11 cellular contexts compared by ENCODE assay signal in the genomic region with DNA sequence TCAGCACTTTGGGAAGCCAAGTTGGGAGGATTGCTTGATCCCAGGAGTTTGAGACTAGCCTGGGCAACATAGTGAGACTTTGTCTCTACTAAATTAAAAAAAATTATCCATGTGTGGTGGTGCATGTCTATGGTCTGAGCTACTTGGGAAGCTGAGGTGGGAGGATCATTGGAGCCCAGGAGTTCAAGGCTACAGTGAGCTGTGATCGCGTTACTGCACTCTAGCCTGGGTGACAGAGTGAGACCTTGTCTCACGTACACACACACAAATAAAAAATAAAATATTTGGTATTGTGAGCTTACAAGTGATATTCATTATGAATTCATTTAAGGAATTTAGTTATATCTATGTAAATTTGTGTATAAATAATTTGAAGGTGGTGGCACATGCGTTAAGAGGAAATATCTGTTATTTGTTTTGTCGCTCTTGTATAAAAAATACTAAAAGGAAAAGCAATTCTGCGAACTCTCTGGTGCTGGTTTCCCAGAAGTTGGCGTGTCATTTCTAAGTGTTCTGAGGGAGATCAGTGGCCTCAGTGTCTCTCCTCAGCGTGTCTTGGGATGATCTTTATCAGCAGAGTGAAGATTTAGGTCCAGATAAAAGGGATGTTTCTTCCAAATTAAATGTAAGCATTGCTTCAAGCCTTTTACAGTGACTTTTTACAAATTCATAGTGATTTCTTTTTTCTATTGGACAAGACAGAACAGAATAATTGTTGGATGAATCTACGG.
"Had no signal": no experiment of that assay in that cellular context is flagged by ENCODE, and none has a peak within 500 bp of the region (broad histone marks: within the 10 kb centered on the region; RNA-seq: fewer than 3 reads in every experiment).

No MANE protein-coding gene starts in this region.

- H3K27ac ChIP-seq: cardiac muscle cell, esophagus squamous epithelium, lower lobe of right lung, neutrophil, right atrium auricular region, tibial nerve had no signal

- H3K4me1 Mint-ChIP-seq: activated B cell treated with CpG ODN at 0.5 μM for 24 hours; stimulated activated effector memory CD8-positive, alpha-beta T cell treated with anti-CD3 and anti-CD28 coated beads, Interleukin-12 subunit alpha, Interleukin-12 subunit beta, amount 100 ng/mL, for 72 hours had no signal

- H3K36me3 ChIP-seq: cardiac muscle cell had no signal

- H3K4me3 ChIP-seq: ascending aorta, cardiac muscle cell, esophagus squamous epithelium, lower lobe of right lung, right atrium auricular region, tibial nerve had no signal

- H3K9me3 ChIP-seq: ascending aorta, esophagus squamous epithelium, lower lobe of right lung, neutrophil, right atrium auricular region, tibial nerve had no signal

- DNase-seq: activated B cell treated with CpG ODN at 0.5 μM for 24 hours, esophagus squamous epithelium, lower lobe of right lung had no signal

- H3K27me3 ChIP-seq: ascending aorta, cardiac muscle cell, esophagus squamous epithelium, neutrophil, right atrium auricular region, tibial nerve had no signal

- H3K9me3 Mint-ChIP-seq: activated B cell treated with CpG ODN at 0.5 μM for 24 hours; stimulated activated effector memory CD8-positive, alpha-beta T cell treated with anti-CD3 and anti-CD28 coated beads, Interleukin-12 subunit alpha, Interleukin-12 subunit beta, amount 100 ng/mL, for 72 hours had no signal

- H3K27ac Mint-ChIP-seq: activated B cell treated with CpG ODN at 0.5 μM for 24 hours; activated naive CD8-positive, alpha-beta T cell; naive thymus-derived CD8-positive, alpha-beta T cell; stimulated activated effector memory CD8-positive, alpha-beta T cell treated with anti-CD3 and anti-CD28 coated beads, Interleukin-12 subunit alpha, Interleukin-12 subunit beta, amount 100 ng/mL, for 72 hours had no signal

- H3K27me3 Mint-ChIP-seq: activated B cell treated with CpG ODN at 0.5 μM for 24 hours; activated naive CD8-positive, alpha-beta T cell; naive thymus-derived CD8-positive, alpha-beta T cell had no signal

- H3K4me3 Mint-ChIP-seq: activated B cell treated with CpG ODN at 0.5 μM for 24 hours; activated naive CD8-positive, alpha-beta T cell; naive thymus-derived CD8-positive, alpha-beta T cell; stimulated activated effector memory CD8-positive, alpha-beta T cell treated with anti-CD3 and anti-CD28 coated beads, Interleukin-12 subunit alpha, Interleukin-12 subunit beta, amount 100 ng/mL, for 72 hours had no signal
